Comparison of ENCODE assay signal across 14 cellular contexts in the genomic region with DNA sequence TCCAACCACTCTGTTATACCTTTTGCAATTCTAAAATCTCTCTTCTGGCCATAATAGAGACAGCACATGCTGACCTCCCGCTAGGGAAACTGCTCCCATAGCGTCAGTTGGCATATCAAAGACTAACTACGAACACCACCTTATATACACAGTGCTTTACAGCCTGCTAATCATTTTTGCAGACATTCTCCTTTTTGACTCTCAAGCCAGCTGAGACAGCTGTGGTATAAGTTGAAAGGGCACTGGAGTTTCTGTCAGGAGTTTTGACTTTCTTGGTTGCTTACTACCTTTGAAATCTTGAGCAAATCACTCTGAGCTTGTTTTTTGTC.
DNase-seq lines count a peak whose midpoint lies in the region; ATAC-seq lines count a peak whose summit lies in the region.
"Had no signal": no experiment of that assay in that cellular context is flagged by ENCODE, and none has a peak within 500 bp of the region (broad histone marks: within the 10 kb centered on the region; RNA-seq: fewer than 3 reads in every experiment).

No MANE protein-coding gene starts in this region.

- peak; percentile 13 for ATAC-seq in GM18861 (IDR thresholded peaks at IDR 0.05; ENCODE audit: unreplicated experiment)
- ATAC-seq in GM21423 (IDR thresholded peaks at IDR 0.05; ENCODE audit: unreplicated experiment): peak; percentile 16
- ATAC-seq in HG03175 (IDR thresholded peaks at IDR 0.05; ENCODE audit: unreplicated experiment): peak; percentile 11

- no peak for DNase-seq in activated naive CD8-positive, alpha-beta T cell treated with anti-CD3 and anti-CD28 coated beads for 36 hours
- no peak for DNase-seq in substantia nigra (lab: John Stamatoyannopoulos, UW)
- DNase-seq in NCI-H2171 treated with DMSO at 0.1 percent for 48 hours (lab: John Stamatoyannopoulos, UW): no peak
- DNase-seq in GDM1 (lab: John Stamatoyannopoulos, UW): no peak
- DNase-seq: activated T-cell treated with anti-CD3 and anti-CD28 coated beads for 4 hours; CD8-positive, alpha-beta memory T cell; mesenchymal stem cell; NCI-H510A; nucleus accumbens had no signal

- H3K4me1 Mint-ChIP-seq in activated naive CD8-positive, alpha-beta T cell treated with anti-CD3 and anti-CD28 coated beads for 36 hours: peaks cover 16% of the 10 kb centered on the region

- H3K36me3 Mint-ChIP-seq in activated naive CD8-positive, alpha-beta T cell treated with anti-CD3 and anti-CD28 coated beads for 36 hours: no peaks in the 10 kb centered on the region

- peaks cover 2% of the 10 kb centered on the region for H3K9me3 Mint-ChIP-seq in activated naive CD8-positive, alpha-beta T cell treated with anti-CD3 and anti-CD28 coated beads for 36 hours

- no peak overlapping the region for H3K27ac ChIP-seq in substantia nigra (ENCODE audit: low read depth, low read length, poor library complexity, severe bottlenecking)
- H3K27ac ChIP-seq: RWPE1, skin epidermis had no signal

- peaks cover 31% of the 10 kb centered on the region for H3K27me3 Mint-ChIP-seq in activated naive CD8-positive, alpha-beta T cell treated with anti-CD3 and anti-CD28 coated beads for 36 hours

- peak overlapping the region; percentile 20 for H3K27ac Mint-ChIP-seq in activated naive CD8-positive, alpha-beta T cell treated with anti-CD3 and anti-CD28 coated beads for 36 hours

- no peak overlapping the region for H3K4me3 Mint-ChIP-seq in activated naive CD8-positive, alpha-beta T cell treated with anti-CD3 and anti-CD28 coated beads for 36 hours
- H3K4me3 Mint-ChIP-seq: CD8-positive, alpha-beta memory T cell had no signal
